In the genomic region with DNA sequence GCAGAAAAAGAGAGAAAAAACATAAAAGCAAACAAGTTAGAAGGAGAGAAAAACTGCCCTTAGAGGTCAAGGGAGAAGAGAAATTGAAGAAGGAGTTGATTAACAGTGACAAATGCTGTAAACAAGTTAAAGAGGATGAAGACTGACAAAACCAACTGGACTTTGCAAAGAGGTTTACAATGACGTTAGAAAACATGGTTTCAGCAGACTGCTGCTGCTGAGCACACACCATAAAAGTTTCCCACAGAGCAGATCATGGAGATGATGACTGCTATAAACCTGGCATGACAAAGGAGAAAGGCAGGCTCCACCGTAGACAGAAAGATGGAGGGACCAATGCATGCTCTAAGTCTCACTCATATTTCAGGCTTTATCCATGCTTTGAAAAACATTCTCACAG, we compare ENCODE assay signal across 20 cellular contexts.
A peak's percentile ranks its signal among the peaks of the same experiment; 100 is the strongest.
DNase-seq lines count a peak whose midpoint lies in the region; ATAC-seq and TF ChIP-seq lines count a peak whose summit lies in the region.
"Had no signal": no experiment of that assay in that cellular context is flagged by ENCODE, and none has a peak within 500 bp of the region (broad histone marks: within the 10 kb centered on the region; RNA-seq: fewer than 3 reads in every experiment).

No MANE protein-coding gene starts in this region.

- H3K27ac Mint-ChIP-seq in GM23338, result peak overlapping the region; percentile 14; the same call in 1 of the 2 replicates
- peak overlapping the region; percentile 13 for H3K27ac Mint-ChIP-seq in mesothelial cell of epicardium
- H3K27ac Mint-ChIP-seq: CD4-positive, CD25-positive, alpha-beta regulatory T cell had no signal

- ATAC-seq in GM23338, result no peak
- no peak for ATAC-seq in GM21825 (IDR thresholded peaks at IDR 0.05; ENCODE audit: unreplicated experiment)
- no peak for ATAC-seq in HG03280 (IDR thresholded peaks at IDR 0.05; ENCODE audit: unreplicated experiment)
- ATAC-seq: HepG2 had no signal

- H3K4me3 ChIP-seq in GM23338 (no peak overlapping the region), SJCRH30 (no peak overlapping the region), osteoblast (ENCODE audit: insufficient read depth, low read length) (no peak overlapping the region)

- H4K20me1 ChIP-seq in GM23338 (replicated peaks; ENCODE audit: insufficient read depth) (no peaks in the 10 kb centered on the region; the same call in 1 of the 2 replicates), osteoblast (ENCODE audit: insufficient read depth, low read length) (no peaks in the 10 kb centered on the region)

- H3K4me2 ChIP-seq in GM23338 (no peak overlapping the region), osteoblast (ENCODE audit: insufficient read depth, low read length) (no peak overlapping the region)

- H3K27me3 Mint-ChIP-seq in GM23338 (ENCODE audit: insufficient read depth, low read depth, poor library complexity), result no peaks in the 10 kb centered on the region
- no peaks in the 10 kb centered on the region for H3K27me3 Mint-ChIP-seq in mesothelial cell of epicardium (ENCODE audit: low read depth)
- H3K27me3 Mint-ChIP-seq: CD4-positive, CD25-positive, alpha-beta regulatory T cell had no signal

- H3K27me3 ChIP-seq in GM23338 (ENCODE audit: insufficient read depth) (no peaks in the 10 kb centered on the region), SJCRH30 (no peaks in the 10 kb centered on the region), osteoblast (ENCODE audit: insufficient read depth, low read length) (no peaks in the 10 kb centered on the region)

- no peak overlapping the region for H3K4me3 Mint-ChIP-seq in GM23338
- no peak overlapping the region for H3K4me3 Mint-ChIP-seq in mesothelial cell of epicardium
- H3K4me3 Mint-ChIP-seq: CD4-positive, CD25-positive, alpha-beta regulatory T cell had no signal

- H3K79me2 ChIP-seq in GM23338 (replicated peaks; ENCODE audit: insufficient read depth) (no peaks in the 10 kb centered on the region), osteoblast (ENCODE audit: insufficient read depth, low read length) (no peaks in the 10 kb centered on the region)

- H3K9me2 ChIP-seq in GM23338 (ENCODE audit: insufficient read depth), result no peaks in the 10 kb centered on the region

- H3K9me3 Mint-ChIP-seq in GM23338 (no peaks in the 10 kb centered on the region), mesothelial cell of epicardium (no peaks in the 10 kb centered on the region)

- DNase-seq in GM23338 (ENCODE audit: low spot score) (no peak), SJCRH30 (peak in 1 of 2 experiments; percentile 65), mesothelial cell of epicardium (ENCODE audit: low spot score in 2 of 2, unreplicated experiment in 2 of 2) (no peak), osteoblast (ENCODE audit: insufficient read length, low spot score, missing footprints) (no peak), nucleus accumbens (lab: John Stamatoyannopoulos, UW) (no peak), NOMO-1 (lab: John Stamatoyannopoulos, UW; ENCODE audit: unreplicated experiment in 2 of 2) (no peak)
- DNase-seq: CD4-positive, CD25-positive, alpha-beta regulatory T cell; DMS53; KBM-7; MM.1S; NCI-H2029; NCI-H446; NCI-H524 treated with DMSO at 0.1 percent for 48 hours; NCI-H82; NK-92 treated with Interleukin-12 subunit alpha and Interleukin-12 subunit beta, amount 100 ng/mL, for 24 hours; Right ventricle myocardium superior; RPMI8226 had no signal

- H3K27ac ChIP-seq in GM23338 (ENCODE audit: low read depth), result 0 out of 2 replicates have a peak overlapping the region, but pooled peaks have one; percentile 17
- H3K27ac ChIP-seq in SJCRH30, result peak overlapping the region; percentile 47
- no peak overlapping the region for H3K27ac ChIP-seq in osteoblast (ENCODE audit: low read depth, low read length)

- H3K36me3 ChIP-seq in GM23338 (ENCODE audit: insufficient read depth) (peaks cover 21% of the 10 kb centered on the region), SJCRH30 (peaks cover 83% of the 10 kb centered on the region), osteoblast (ENCODE audit: insufficient read depth, low read length) (no peaks in the 10 kb centered on the region)

- H2AFZ ChIP-seq in GM23338 (no peak overlapping the region), osteoblast (ENCODE audit: low read length) (peak overlapping the region; percentile 69)

- H3K4me1 ChIP-seq in GM23338 (ENCODE audit: insufficient read depth), result no peaks in the 10 kb centered on the region
- H3K4me1 ChIP-seq in SJCRH30, result peaks cover 7% of the 10 kb centered on the region; the same call in 1 of the 2 replicates
- no peaks in the 10 kb centered on the region for H3K4me1 ChIP-seq in osteoblast (ENCODE audit: insufficient read depth, low read length)

- H3K9me3 ChIP-seq in SJCRH30 (replicated peaks) (no peaks in the 10 kb centered on the region), osteoblast (ENCODE audit: low read depth, low read length) (no peaks in the 10 kb centered on the region)

- TF ChIP-seq CTCF in GM23338 (conservative IDR thresholded peaks at IDR 0.05; ENCODE audit: low read depth in 2 of 2) (no peak), mesothelial cell of epicardium (IDR thresholded peaks at IDR 0.05; ENCODE audit: unreplicated experiment) (no peak), osteoblast (IDR thresholded peaks at IDR 0.05; ENCODE audit: extremely low read depth, low read depth, low read length) (no peak)

- H3K36me3 Mint-ChIP-seq in GM23338 (ENCODE audit: low read depth), result peaks cover 57% of the 10 kb centered on the region
- H3K36me3 Mint-ChIP-seq in mesothelial cell of epicardium, result peaks cover 13% of the 10 kb centered on the region

- H3F3A ChIP-seq in GM23338 (replicated peaks; ENCODE audit: low read depth), result no peaks in the 10 kb centered on the region

- H3K4me1 Mint-ChIP-seq in GM23338 (no peaks in the 10 kb centered on the region), mesothelial cell of epicardium (no peaks in the 10 kb centered on the region)
- H3K4me1 Mint-ChIP-seq: CD4-positive, CD25-positive, alpha-beta regulatory T cell had no signal

TF ChIP-seq in GM23338, 12 proteins besides CTCF, POLR2A, EP300 and RAD21:
- TF ChIP-seq CREB1 (CRISPR knock-in tag; IDR thresholded peaks at IDR 0.05; ENCODE audit: low read depth), result no peak
- TF ChIP-seq STAT1 (IDR thresholded peaks at IDR 0.05; ENCODE audit: unreplicated experiment), result no peak
- no peak for TF ChIP-seq EZH2phosphoT487 (IDR thresholded peaks at IDR 0.05; ENCODE audit: unreplicated experiment)
- TF ChIP-seq, protein P1, sequence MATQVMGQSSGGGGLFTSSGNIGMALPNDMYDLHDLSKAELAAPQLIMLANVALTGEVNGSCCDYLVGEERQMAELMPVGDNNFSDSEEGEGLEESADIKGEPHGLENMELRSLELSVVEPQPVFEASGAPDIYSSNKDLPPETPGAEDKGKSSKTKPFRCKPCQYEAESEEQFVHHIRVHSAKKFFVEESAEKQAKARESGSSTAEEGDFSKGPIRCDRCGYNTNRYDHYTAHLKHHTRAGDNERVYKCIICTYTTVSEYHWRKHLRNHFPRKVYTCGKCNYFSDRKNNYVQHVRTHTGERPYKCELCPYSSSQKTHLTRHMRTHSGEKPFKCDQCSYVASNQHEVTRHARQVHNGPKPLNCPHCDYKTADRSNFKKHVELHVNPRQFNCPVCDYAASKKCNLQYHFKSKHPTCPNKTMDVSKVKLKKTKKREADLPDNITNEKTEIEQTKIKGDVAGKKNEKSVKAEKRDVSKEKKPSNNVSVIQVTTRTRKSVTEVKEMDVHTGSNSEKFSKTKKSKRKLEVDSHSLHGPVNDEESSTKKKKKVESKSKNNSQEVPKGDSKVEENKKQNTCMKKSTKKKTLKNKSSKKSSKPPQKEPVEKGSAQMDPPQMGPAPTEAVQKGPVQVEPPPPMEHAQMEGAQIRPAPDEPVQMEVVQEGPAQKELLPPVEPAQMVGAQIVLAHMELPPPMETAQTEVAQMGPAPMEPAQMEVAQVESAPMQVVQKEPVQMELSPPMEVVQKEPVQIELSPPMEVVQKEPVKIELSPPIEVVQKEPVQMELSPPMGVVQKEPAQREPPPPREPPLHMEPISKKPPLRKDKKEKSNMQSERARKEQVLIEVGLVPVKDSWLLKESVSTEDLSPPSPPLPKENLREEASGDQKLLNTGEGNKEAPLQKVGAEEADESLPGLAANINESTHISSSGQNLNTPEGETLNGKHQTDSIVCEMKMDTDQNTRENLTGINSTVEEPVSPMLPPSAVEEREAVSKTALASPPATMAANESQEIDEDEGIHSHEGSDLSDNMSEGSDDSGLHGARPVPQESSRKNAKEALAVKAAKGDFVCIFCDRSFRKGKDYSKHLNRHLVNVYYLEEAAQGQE (IDR thresholded peaks at IDR 0.05; ENCODE audit: unreplicated experiment), result no peak
- TF ChIP-seq, protein P2, sequence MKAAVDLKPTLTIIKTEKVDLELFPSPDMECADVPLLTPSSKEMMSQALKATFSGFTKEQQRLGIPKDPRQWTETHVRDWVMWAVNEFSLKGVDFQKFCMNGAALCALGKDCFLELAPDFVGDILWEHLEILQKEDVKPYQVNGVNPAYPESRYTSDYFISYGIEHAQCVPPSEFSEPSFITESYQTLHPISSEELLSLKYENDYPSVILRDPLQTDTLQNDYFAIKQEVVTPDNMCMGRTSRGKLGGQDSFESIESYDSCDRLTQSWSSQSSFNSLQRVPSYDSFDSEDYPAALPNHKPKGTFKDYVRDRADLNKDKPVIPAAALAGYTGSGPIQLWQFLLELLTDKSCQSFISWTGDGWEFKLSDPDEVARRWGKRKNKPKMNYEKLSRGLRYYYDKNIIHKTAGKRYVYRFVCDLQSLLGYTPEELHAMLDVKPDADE (IDR thresholded peaks at IDR 0.05), result no peak
- TF ChIP-seq ZNF331 (CRISPR knock-in tag; IDR thresholded peaks at IDR 0.05; ENCODE audit: low read depth), result no peak
- TF ChIP-seq NANOG (IDR thresholded peaks at IDR 0.05; ENCODE audit: borderline replicate concordance), result no peak
- TF ChIP-seq POLR2AphosphoS5 (IDR thresholded peaks at IDR 0.05; ENCODE audit: low read depth), result no peak
- TF ChIP-seq JUNB (IDR thresholded peaks at IDR 0.05; ENCODE audit: unreplicated experiment), result no peak
- no peak for TF ChIP-seq EZH2 (IDR thresholded peaks at IDR 0.05; ENCODE audit: low read depth, unreplicated experiment)
